1 cellular context compared by ENCODE assay signal in genomic region chr1:183881387-183882084, GRCh38.
A peak's percentile ranks its signal among the peaks of the same experiment; 100 is the strongest.
TF ChIP-seq lines count a peak whose summit lies in the region.

No MANE protein-coding gene starts in this region.

TF ChIP-seq in HEK293, 187 proteins besides CTCF, POLR2A, EP300 and RAD21 (continued from another document):
- TF ChIP-seq ZNF449 (tag by site-specific recombination; IDR thresholded peaks at IDR 0.05) = no peak
- peak; percentile 59; the same call in 1 of the 2 replicates for TF ChIP-seq ZBTB17 (tag by site-specific recombination; IDR thresholded peaks at IDR 0.05)
- no peak for TF ChIP-seq REST (tag by site-specific recombination; IDR thresholded peaks at IDR 0.05)
- TF ChIP-seq, protein P1, sequence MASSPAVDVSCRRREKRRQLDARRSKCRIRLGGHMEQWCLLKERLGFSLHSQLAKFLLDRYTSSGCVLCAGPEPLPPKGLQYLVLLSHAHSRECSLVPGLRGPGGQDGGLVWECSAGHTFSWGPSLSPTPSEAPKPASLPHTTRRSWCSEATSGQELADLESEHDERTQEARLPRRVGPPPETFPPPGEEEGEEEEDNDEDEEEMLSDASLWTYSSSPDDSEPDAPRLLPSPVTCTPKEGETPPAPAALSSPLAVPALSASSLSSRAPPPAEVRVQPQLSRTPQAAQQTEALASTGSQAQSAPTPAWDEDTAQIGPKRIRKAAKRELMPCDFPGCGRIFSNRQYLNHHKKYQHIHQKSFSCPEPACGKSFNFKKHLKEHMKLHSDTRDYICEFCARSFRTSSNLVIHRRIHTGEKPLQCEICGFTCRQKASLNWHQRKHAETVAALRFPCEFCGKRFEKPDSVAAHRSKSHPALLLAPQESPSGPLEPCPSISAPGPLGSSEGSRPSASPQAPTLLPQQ (tag by site-specific recombination; IDR thresholded peaks at IDR 0.05) = peak; percentile 92
- TF ChIP-seq OVOL3 (tag by site-specific recombination; IDR thresholded peaks at IDR 0.05) = no peak
- peak; percentile 64; the same call in 1 of the 2 replicates for TF ChIP-seq ZFP69B (tag by site-specific recombination; IDR thresholded peaks at IDR 0.05)
- TF ChIP-seq ZBTB48 (tag by site-specific recombination; IDR thresholded peaks at IDR 0.05) = 0 out of 2 replicates have a peak, but pooled peaks have one; percentile 32
- TF ChIP-seq ZNF324 (tag by site-specific recombination; IDR thresholded peaks at IDR 0.05) = 0 out of 2 replicates have a peak, but pooled peaks have one; percentile 67
